In the genomic region with DNA sequence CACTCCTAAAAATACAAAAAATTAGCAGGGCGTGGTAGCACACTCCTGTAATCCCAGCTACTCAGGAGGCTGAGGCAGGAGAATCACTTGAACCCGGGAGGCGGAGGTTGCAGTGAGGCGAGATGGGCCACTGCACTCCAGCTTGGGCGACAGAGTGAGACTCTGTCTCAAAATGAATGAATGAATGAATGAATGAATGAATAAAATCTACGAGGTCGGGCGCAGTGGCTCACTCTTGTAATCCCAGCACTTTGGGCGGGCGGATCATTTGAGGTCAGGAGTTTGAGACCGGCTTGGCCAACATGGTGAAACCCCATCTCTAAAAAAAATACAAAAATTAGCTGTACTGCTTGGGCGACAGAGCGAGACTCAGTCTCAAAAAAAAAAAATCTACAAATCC, we compare ENCODE assay signal across 8 cellular contexts. TPM values are rescaled to one million over a fixed set of nuclear protein-coding genes. Genes with fewer than 3 reads are reported as not detected.
DNase-seq lines count a peak whose midpoint lies in the region; ATAC-seq, FAIRE-seq and TF ChIP-seq lines count a peak whose summit lies in the region.
"Not testable (repeated sequence)": the region's sequence is repeated elsewhere in the genome, so short reads cannot be mapped to it uniquely, and the experiment has no call there.

No MANE protein-coding gene starts in this region.

- 87% methylated on average over 13 of the region's 13 CpGs for WGBS in HUES64
- WGBS in GM12878 (ENCODE audit: insufficient coverage, insufficient replicate concordance, low lambda C conversion rate, missing lambda C conversion rate) = 53% methylated on average over 13 of the region's 13 CpGs
- 69 to 76% (median 72%) methylated on average over 13 of the region's 13 CpGs for WGBS in psoas muscle, 3 donors

- intact Hi-C loops in GM12878 (cut with micrococcal nuclease; ENCODE audit: unreplicated experiment); lower lobe of right lung (cut with DNase I); uterus (cut with DNase I; ENCODE audit: low total_unique reads): not testable (repeated sequence)
- intact Hi-C loops in psoas muscle (cut with DNase I) = loop anchor here (1.0 to 2.0 kb wide), 2 partner anchors 38 to 39 kb away; a partner anchor contains a TSS

- H3K27me3 ChIP-seq in GM06990 (replicated peaks; ENCODE audit: control insufficient read depth, insufficient read depth, low read length); HUES64 (ENCODE audit: insufficient read depth, low read length); GM12878 (replicated peaks in 1 of 2; ENCODE audit: control insufficient read depth in 2 of 2, insufficient read depth in 2 of 2, low read length in 1 of 2); fibroblast of lung (ENCODE audit: control insufficient read depth, insufficient read depth, low read length); lower lobe of right lung (ENCODE audit: low read depth); psoas muscle (ENCODE audit: insufficient read depth in 3 of 3, low read length in 2 of 3); uterus: not testable (repeated sequence)

- H3K4me3 ChIP-seq in GM06990 (replicated peaks; ENCODE audit: low read depth, low read length) = peak overlapping the region; percentile 83
- H3K4me3 ChIP-seq in HUES64 (ENCODE audit: low read length) = peak overlapping the region; percentile 77
- H3K4me3 ChIP-seq in GM12878 = peak overlapping the region; percentile 86
- H3K4me3 ChIP-seq in fibroblast of lung (replicated peaks in 1 of 4; ENCODE audit: control extremely low read depth in 1 of 4, insufficient read depth in 1 of 4, low read depth in 3 of 4, low read length in 4 of 4) = peak overlapping the region; percentile 74 to 86 (median 80)
- H3K4me3 ChIP-seq in lower lobe of right lung = peak overlapping the region; percentile 92
- peak overlapping the region; percentile 79 for H3K4me3 ChIP-seq in psoas muscle
- H3K4me3 ChIP-seq in uterus = peak overlapping the region; percentile 33 to 81

- not testable (repeated sequence) for H3K9me3 ChIP-seq in HUES64 (ENCODE audit: insufficient read depth, low read depth, low read length); GM12878 (replicated peaks; ENCODE audit: control insufficient read depth, insufficient read depth, low read length); fibroblast of lung (ENCODE audit: control insufficient read depth, insufficient read depth, low read depth, low read length); lower lobe of right lung; psoas muscle; uterus

- H3K4me1 ChIP-seq in HUES64 (ENCODE audit: insufficient read depth, low read length) = peaks cover 10% of the 10 kb centered on the region
- H3K4me1 ChIP-seq in GM12878 (ENCODE audit: control insufficient read depth, insufficient read depth, low read length); fibroblast of lung (ENCODE audit: control insufficient read depth, extremely low read depth, insufficient read depth, low read length); psoas muscle; uterus: not testable (repeated sequence)
- H3K4me1 ChIP-seq in lower lobe of right lung = peaks cover 16% of the 10 kb centered on the region

- CTCF ChIA-PET in GM12878 (lab: Yijun Ruan, JAX) = interaction anchor here (1.1 to 1.9 kb wide), 2 partner anchors 39 to 140 kb away, joined by 3 to 11 read pairs; a partner anchor contains a TSS

- H3K4me2 ChIP-seq in GM12878 (ENCODE audit: control insufficient read depth, insufficient read depth) (peak overlapping the region; percentile 95), fibroblast of lung (ENCODE audit: extremely low read depth, insufficient read depth, low read length) (peak overlapping the region; percentile 93)

- not testable (repeated sequence) for H3K27ac ChIP-seq in HUES64 (ENCODE audit: low read depth, low read length); GM12878 (ENCODE audit: control insufficient read depth, insufficient read depth); fibroblast of lung (ENCODE audit: insufficient read depth, low read length)
- peak overlapping the region; percentile 88 for H3K27ac ChIP-seq in VCaP
- peak overlapping the region; percentile 93 for H3K27ac ChIP-seq in lower lobe of right lung
- peak overlapping the region; percentile 97 for H3K27ac ChIP-seq in psoas muscle
- peak overlapping the region; percentile 70 to 79 for H3K27ac ChIP-seq in uterus

- not testable (repeated sequence) for FAIRE-seq in GM12878 (lab: Jason Lieb, UNC)

- DNase-seq in GM06990 (ENCODE audit: extremely low read depth, insufficient read length); GM12878 (ENCODE audit: low read depth, low spot score); fibroblast of lung (ENCODE audit: low read depth in 2 of 2); lower lobe of right lung; uterus: not testable (repeated sequence)
- DNase-seq in psoas muscle = peak in 1 of 2 donors; percentile 52

- not testable (repeated sequence) for TF ChIP-seq CTCF in GM06990 (IDR thresholded peaks at IDR 0.05; ENCODE audit: insufficient read depth, low read length, poor library complexity, severe bottlenecking); VCaP (conservative IDR thresholded peaks at IDR 0.05); GM12878 (IDR thresholded peaks at IDR 0.05 in 2 of 3, conservative IDR thresholded peaks at IDR 0.05 in 1 of 3; ENCODE audit: control insufficient read depth in 2 of 3, extremely low read depth in 1 of 3, insufficient read depth in 1 of 3, low read depth in 3 of 3, low read length in 3 of 3); fibroblast of lung (conservative IDR thresholded peaks at IDR 0.05 in 1 of 2, IDR thresholded peaks at IDR 0.05 in 1 of 2; ENCODE audit: low read depth in 1 of 2, low read length in 2 of 2); lower lobe of right lung (IDR thresholded peaks at IDR 0.05); psoas muscle (IDR thresholded peaks at IDR 0.05); uterus (IDR thresholded peaks at IDR 0.05)

- H2AFZ ChIP-seq in GM12878 (ENCODE audit: control insufficient read depth, low read depth, low read length) (peak overlapping the region; percentile 87), fibroblast of lung (ENCODE audit: low read length) (peak overlapping the region; percentile 91)

- ATAC-seq in GM12878, lower lobe of right lung, psoas muscle: not testable (repeated sequence)

- in situ Hi-C loops in GM12878 (cut with MboI) = not testable (repeated sequence)

- peak overlapping the region; percentile 80; the same call in 1 of the 2 replicates for H3K9ac ChIP-seq in HUES64 (ENCODE audit: low read depth, low read length)
- H3K9ac ChIP-seq in GM12878 (ENCODE audit: control insufficient read depth, insufficient read depth, low read length); fibroblast of lung (ENCODE audit: insufficient read depth, low read length): not testable (repeated sequence)

- not testable (repeated sequence) for TF ChIP-seq POLR2A in GM12878 (IDR thresholded peaks at IDR 0.05; ENCODE audit: low read depth, low read length); uterus (IDR thresholded peaks at IDR 0.05)

- not testable (repeated sequence) for H3K36me3 ChIP-seq in GM06990 (ENCODE audit: control insufficient read depth, insufficient read depth, low read length); HUES64 (ENCODE audit: insufficient read depth, low read length); GM12878 (ENCODE audit: control insufficient read depth in 2 of 2, insufficient read depth in 2 of 2, low read length in 1 of 2); fibroblast of lung (ENCODE audit: control insufficient read depth, insufficient read depth, low read length); lower lobe of right lung; psoas muscle (ENCODE audit: insufficient read depth in 1 of 2, low read depth in 1 of 2); uterus

- BruUV-seq in GM12878 (replicated peaks; lab: Mats Ljungman, UMichigan) = not testable (repeated sequence)

- not testable (repeated sequence) for TF ChIP-seq RAD21 in GM12878 (IDR thresholded peaks at IDR 0.05; ENCODE audit: insufficient read depth, low read depth, low read length)

- RAD21 ChIA-PET in GM12878 (lab: Charles Lee; ENCODE audit: unreplicated experiment) = not testable (repeated sequence)

- SMC1A ChIA-PET in GM12878 (lab: Charles Lee; ENCODE audit: uncharacterized antibody, unreplicated experiment) = interaction anchor here (0.6 to 1.1 kb wide), 3 partner anchors 8 to 38 kb away, joined by 3 read pairs; no protein-coding TSS in a partner anchor

- POLR2A ChIA-PET in GM12878 (lab: Charles Lee) = interaction anchor here (1.3 kb wide), 1 partner anchor 38 kb away, joined by 3 read pairs; a partner anchor contains a TSS

- not testable (repeated sequence) for TF ChIP-seq EP300 in GM12878 (IDR thresholded peaks at IDR 0.05; ENCODE audit: borderline replicate concordance in 1 of 2, control insufficient read depth in 1 of 2, low read depth in 2 of 2, low read length in 2 of 2)

- H3K79me2 ChIP-seq in GM12878 (ENCODE audit: control insufficient read depth, insufficient read depth, low read length); fibroblast of lung (ENCODE audit: control insufficient read depth, insufficient read depth, low read length): not testable (repeated sequence)

- not testable (repeated sequence) for H4K20me1 ChIP-seq in GM12878 (ENCODE audit: control insufficient read depth, insufficient read depth); fibroblast of lung (ENCODE audit: control insufficient read depth, extremely low read depth, insufficient read depth, low read length)

RNA-seq across cellular contexts. Expression of a gene that starts 0.5 kb away (rescaled TPM):
- polyA plus RNA-seq in HUES64 (2013, experiment 1 of 2) = 8.0 TPM
- polyA plus RNA-seq in HUES64 (2013, experiment 2 of 2) = 10.1 TPM
- total RNA-seq in GM12878 (2013; cell fraction: nucleolus; rRNA removed) = 9.8 and 10.6 TPM in 2 replicates
- total RNA-seq in GM12878 (2014; rRNA removed) (3.3 and 4.8 TPM in 2 replicates), GM12878 (2014; rRNA removed; fragmentation: Illumina TruSeq; extraction: Trizol) (3.5 and 3.6 TPM in 2 replicates), GM12878 (2021) (6.2 and 6.9 TPM in 2 replicates), fibroblast of lung (4.6 and 5.4 TPM in 2 replicates), lower lobe of right lung (7.4 TPM), psoas muscle (1 to 10 TPM; 3.8 to 6.6 (median 5.4) TPM), uterus (1 to 10 TPM in 3 of 4 donors, not detected in 1; 5.4 to 7.1 (median 5.6) TPM)
- polyA plus RNA-seq in GM12878 (2011; ENCODE audit: low read depth) = 2.6 TPM
- polyA plus RNA-seq in GM12878 (2011; rRNA removed) (2.1 and 3.3 TPM in 2 replicates), GM12878 (2014; fragmentation: Illumina TruSeq; extraction: Trizol) (4.7 and 5.3 TPM in 2 replicates), GM12878 (2014; fragmentation: Nextera tagmentation; extraction: Ambion mirVana) (1 to 10 TPM; 3.5 to 3.6 TPM), GM12878 (2014; rRNA removed) (6.4 and 7.6 TPM in 2 replicates), GM12878 (2016; fragmentation: Nextera tagmentation; extraction: Ambion mirVana) (1 to 10 TPM; 7.6 to 8.5 TPM), fibroblast of lung (4.8 and 5.4 TPM in 2 replicates), psoas muscle (1 to 10 TPM; 7.2 to 9.1 (median 8.9) TPM)
- polyA plus RNA-seq in GM12878 (2011; cell fraction: cytosol; rRNA removed) = 4.7 and 6.8 TPM in 2 replicates
- polyA plus RNA-seq in GM12878 (2011; cell fraction: nucleus; rRNA removed) = 11.2 and 13.3 TPM in 2 replicates
- 2.9 and 3.5 TPM in 2 replicates for polyA plus RNA-seq in GM12878 (2012)
- 3.4 and 5.7 TPM in 2 replicates for polyA minus RNA-seq in GM12878 (2011; rRNA and poly(A)+ RNA removed)
- polyA minus RNA-seq in GM12878 (2011; cell fraction: cytosol; rRNA and poly(A)+ RNA removed) = 0.73 and 0.94 TPM in 2 replicates
- polyA minus RNA-seq in GM12878 (2011; cell fraction: nucleus; rRNA and poly(A)+ RNA removed) = 4.2 and 4.5 TPM in 2 replicates
- 4.2 and 4.4 TPM in 2 replicates for polyA plus RNA-seq in fibroblast of lung (2012)
- polyA minus RNA-seq in fibroblast of lung (ENCODE audit: low replicate concordance) = 7.5 and 18.0 TPM in 2 replicates

RNA-seq across cellular contexts. Expression of a gene that starts 38.5 kb away (rescaled TPM):
- 53.2 TPM for polyA plus RNA-seq in HUES64 (2013, experiment 1 of 2)
- 57.7 TPM for polyA plus RNA-seq in HUES64 (2013, experiment 2 of 2)
- total RNA-seq in GM12878 (2013; cell fraction: nucleolus; rRNA removed) = 56.3 and 62.2 TPM in 2 replicates
- total RNA-seq in GM12878 (2014; rRNA removed) (57.5 and 60.9 TPM in 2 replicates), GM12878 (2014; rRNA removed; fragmentation: Illumina TruSeq; extraction: Trizol) (91.3 and 92.2 TPM in 2 replicates), GM12878 (2021) (74.8 and 75.2 TPM in 2 replicates), fibroblast of lung (52.6 and 57.0 TPM in 2 replicates), lower lobe of right lung (61.7 TPM), psoas muscle (10 to 100 TPM; 50.4 to 95.0 (median 66.4) TPM), uterus (10 to 100 TPM; 22.0 to 75.5 (median 66.9) TPM)
- 102 TPM for polyA plus RNA-seq in GM12878 (2011; ENCODE audit: low read depth)
- polyA plus RNA-seq in GM12878 (2011; rRNA removed) (56.6 and 84.7 TPM in 2 replicates), GM12878 (2014; fragmentation: Illumina TruSeq; extraction: Trizol) (109 and 139 TPM in 2 replicates), GM12878 (2014; fragmentation: Nextera tagmentation; extraction: Ambion mirVana) (10 to 100 TPM; 73.7 to 86.8 TPM), GM12878 (2014; rRNA removed) (52.7 and 63.7 TPM in 2 replicates), GM12878 (2016; fragmentation: Nextera tagmentation; extraction: Ambion mirVana) (10 to 100 TPM; 76.6 to 83.1 TPM), fibroblast of lung (59.1 and 60.2 TPM in 2 replicates), psoas muscle (10 to 100 TPM; 49.2 to 83.7 (median 60.3) TPM)
- polyA plus RNA-seq in GM12878 (2011; cell fraction: cytosol; rRNA removed) = 27.4 and 43.8 TPM in 2 replicates
- 25.5 and 35.5 TPM in 2 replicates for polyA plus RNA-seq in GM12878 (2011; cell fraction: nucleus; rRNA removed)
- 59.0 and 63.4 TPM in 2 replicates for polyA plus RNA-seq in GM12878 (2012)
- polyA minus RNA-seq in GM12878 (2011; rRNA and poly(A)+ RNA removed) = 28.5 and 34.3 TPM in 2 replicates
- polyA minus RNA-seq in GM12878 (2011; cell fraction: cytosol; rRNA and poly(A)+ RNA removed) = 18.0 and 22.3 TPM in 2 replicates
- 11.5 and 12.7 TPM in 2 replicates for polyA minus RNA-seq in GM12878 (2011; cell fraction: nucleus; rRNA and poly(A)+ RNA removed)
- 53.8 and 58.9 TPM in 2 replicates for polyA plus RNA-seq in fibroblast of lung (2012)
- polyA minus RNA-seq in fibroblast of lung (ENCODE audit: low replicate concordance) = 6.3 and 20.7 TPM in 2 replicates
